ENCODE assay signal across 1 cellular context in the genomic region with DNA sequence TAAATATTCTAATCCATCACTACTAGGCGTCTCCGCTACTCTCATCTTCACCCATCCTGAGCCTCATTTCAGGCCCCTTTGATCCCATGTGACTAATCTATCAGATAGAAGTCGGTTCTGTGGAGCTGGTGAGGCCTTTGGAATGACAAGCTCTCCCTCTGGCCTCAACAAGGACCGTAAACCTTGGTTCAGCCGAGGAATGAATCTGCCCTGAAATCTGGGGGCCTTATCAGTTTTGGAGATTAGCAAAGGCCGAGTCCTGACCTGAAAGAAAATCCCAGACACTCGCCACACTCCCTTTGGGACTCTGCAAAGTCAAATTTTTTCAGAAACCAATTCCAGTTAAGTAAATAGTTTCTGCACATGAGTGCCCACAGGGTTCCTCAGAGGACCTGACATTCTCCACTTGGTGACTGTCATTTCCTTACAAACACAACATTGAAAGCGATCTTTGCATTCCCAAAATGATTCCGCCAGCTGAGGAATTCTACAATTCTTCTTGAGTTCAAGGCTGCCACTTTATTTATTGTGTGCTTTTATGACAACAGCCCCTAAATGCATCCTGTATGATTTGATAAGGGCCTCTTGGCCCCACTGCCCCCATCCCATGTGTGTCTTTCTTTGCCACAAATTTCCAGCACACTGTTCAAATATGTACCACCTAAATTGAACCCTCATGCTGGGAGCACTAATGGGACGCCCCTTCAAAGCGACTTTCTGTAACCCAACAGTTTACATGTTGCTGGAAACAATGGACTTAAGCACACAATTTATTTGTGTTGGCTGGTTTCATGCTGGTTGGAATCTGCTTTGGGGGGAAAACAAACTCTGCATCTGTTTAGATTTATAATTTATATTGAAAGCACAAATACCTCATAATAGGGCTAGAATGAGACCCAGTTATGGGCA.
TF ChIP-seq lines count a peak whose summit lies in the region.

No MANE protein-coding gene starts in this region.

TF ChIP-seq in GM23338, 12 proteins besides CTCF, POLR2A, EP300 and RAD21:
- TF ChIP-seq ZNF331 (CRISPR knock-in tag; IDR thresholded peaks at IDR 0.05; ENCODE audit: low read depth) (no peak), NANOG (IDR thresholded peaks at IDR 0.05; ENCODE audit: borderline replicate concordance) (no peak), STAT1 (IDR thresholded peaks at IDR 0.05; ENCODE audit: unreplicated experiment) (no peak), EZH2phosphoT487 (IDR thresholded peaks at IDR 0.05; ENCODE audit: unreplicated experiment) (no peak), ZNF114 (CRISPR knock-in tag; IDR thresholded peaks at IDR 0.05) (no peak), POLR2AphosphoS5 (IDR thresholded peaks at IDR 0.05; ENCODE audit: low read depth) (no peak), CREB1 (CRISPR knock-in tag; IDR thresholded peaks at IDR 0.05; ENCODE audit: low read depth) (no peak), EZH2 (IDR thresholded peaks at IDR 0.05; ENCODE audit: low read depth, unreplicated experiment) (no peak), JUNB (IDR thresholded peaks at IDR 0.05; ENCODE audit: unreplicated experiment) (no peak)
- TF ChIP-seq, protein P1, sequence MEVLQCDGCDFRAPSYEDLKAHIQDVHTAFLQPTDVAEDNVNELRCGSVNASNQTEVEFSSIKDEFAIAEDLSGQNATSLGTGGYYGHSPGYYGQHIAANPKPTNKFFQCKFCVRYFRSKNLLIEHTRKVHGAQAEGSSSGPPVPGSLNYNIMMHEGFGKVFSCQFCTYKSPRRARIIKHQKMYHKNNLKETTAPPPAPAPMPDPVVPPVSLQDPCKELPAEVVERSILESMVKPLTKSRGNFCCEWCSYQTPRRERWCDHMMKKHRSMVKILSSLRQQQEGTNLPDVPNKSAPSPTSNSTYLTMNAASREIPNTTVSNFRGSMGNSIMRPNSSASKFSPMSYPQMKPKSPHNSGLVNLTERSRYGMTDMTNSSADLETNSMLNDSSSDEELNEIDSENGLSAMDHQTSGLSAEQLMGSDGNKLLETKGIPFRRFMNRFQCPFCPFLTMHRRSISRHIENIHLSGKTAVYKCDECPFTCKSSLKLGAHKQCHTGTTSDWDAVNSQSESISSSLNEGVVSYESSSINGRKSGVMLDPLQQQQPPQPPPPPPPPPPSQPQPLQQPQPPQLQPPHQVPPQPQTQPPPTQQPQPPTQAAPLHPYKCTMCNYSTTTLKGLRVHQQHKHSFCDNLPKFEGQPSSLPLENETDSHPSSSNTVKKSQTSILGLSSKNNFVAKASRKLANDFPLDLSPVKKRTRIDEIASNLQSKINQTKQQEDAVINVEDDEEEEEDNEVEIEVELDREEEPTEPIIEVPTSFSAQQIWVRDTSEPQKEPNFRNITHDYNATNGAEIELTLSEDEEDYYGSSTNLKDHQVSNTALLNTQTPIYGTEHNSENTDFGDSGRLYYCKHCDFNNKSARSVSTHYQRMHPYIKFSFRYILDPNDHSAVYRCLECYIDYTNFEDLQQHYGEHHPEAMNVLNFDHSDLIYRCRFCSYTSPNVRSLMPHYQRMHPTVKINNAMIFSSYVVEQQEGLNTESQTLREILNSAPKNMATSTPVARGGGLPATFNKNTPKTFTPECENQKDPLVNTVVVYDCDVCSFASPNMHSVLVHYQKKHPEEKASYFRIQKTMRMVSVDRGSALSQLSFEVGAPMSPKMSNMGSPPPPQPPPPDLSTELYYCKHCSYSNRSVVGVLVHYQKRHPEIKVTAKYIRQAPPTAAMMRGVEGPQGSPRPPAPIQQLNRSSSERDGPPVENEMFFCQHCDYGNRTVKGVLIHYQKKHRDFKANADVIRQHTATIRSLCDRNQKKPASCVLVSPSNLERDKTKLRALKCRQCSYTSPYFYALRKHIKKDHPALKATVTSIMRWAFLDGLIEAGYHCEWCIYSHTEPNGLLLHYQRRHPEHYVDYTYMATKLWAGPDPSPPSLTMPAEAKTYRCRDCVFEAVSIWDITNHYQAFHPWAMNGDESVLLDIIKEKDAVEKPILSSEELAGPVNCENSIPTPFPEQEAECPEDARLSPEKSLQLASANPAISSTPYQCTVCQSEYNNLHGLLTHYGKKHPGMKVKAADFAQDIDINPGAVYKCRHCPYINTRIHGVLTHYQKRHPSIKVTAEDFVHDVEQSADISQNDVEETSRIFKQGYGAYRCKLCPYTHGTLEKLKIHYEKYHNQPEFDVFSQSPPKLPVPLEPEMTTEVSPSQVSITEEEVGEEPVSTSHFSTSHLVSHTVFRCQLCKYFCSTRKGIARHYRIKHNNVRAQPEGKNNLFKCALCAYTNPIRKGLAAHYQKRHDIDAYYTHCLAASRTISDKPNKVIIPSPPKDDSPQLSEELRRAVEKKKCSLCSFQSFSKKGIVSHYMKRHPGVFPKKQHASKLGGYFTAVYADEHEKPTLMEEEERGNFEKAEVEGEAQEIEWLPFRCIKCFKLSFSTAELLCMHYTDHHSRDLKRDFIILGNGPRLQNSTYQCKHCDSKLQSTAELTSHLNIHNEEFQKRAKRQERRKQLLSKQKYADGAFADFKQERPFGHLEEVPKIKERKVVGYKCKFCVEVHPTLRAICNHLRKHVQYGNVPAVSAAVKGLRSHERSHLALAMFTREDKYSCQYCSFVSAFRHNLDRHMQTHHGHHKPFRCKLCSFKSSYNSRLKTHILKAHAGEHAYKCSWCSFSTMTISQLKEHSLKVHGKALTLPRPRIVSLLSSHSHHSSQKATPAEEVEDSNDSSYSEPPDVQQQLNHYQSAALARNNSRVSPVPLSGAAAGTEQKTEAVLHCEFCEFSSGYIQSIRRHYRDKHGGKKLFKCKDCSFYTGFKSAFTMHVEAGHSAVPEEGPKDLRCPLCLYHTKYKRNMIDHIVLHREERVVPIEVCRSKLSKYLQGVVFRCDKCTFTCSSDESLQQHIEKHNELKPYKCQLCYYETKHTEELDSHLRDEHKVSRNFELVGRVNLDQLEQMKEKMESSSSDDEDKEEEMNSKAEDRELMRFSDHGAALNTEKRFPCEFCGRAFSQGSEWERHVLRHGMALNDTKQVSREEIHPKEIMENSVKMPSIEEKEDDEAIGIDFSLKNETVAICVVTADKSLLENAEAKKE (CRISPR knock-in tag; IDR thresholded peaks at IDR 0.05) = no peak
- TF ChIP-seq, protein P2, sequence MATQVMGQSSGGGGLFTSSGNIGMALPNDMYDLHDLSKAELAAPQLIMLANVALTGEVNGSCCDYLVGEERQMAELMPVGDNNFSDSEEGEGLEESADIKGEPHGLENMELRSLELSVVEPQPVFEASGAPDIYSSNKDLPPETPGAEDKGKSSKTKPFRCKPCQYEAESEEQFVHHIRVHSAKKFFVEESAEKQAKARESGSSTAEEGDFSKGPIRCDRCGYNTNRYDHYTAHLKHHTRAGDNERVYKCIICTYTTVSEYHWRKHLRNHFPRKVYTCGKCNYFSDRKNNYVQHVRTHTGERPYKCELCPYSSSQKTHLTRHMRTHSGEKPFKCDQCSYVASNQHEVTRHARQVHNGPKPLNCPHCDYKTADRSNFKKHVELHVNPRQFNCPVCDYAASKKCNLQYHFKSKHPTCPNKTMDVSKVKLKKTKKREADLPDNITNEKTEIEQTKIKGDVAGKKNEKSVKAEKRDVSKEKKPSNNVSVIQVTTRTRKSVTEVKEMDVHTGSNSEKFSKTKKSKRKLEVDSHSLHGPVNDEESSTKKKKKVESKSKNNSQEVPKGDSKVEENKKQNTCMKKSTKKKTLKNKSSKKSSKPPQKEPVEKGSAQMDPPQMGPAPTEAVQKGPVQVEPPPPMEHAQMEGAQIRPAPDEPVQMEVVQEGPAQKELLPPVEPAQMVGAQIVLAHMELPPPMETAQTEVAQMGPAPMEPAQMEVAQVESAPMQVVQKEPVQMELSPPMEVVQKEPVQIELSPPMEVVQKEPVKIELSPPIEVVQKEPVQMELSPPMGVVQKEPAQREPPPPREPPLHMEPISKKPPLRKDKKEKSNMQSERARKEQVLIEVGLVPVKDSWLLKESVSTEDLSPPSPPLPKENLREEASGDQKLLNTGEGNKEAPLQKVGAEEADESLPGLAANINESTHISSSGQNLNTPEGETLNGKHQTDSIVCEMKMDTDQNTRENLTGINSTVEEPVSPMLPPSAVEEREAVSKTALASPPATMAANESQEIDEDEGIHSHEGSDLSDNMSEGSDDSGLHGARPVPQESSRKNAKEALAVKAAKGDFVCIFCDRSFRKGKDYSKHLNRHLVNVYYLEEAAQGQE (IDR thresholded peaks at IDR 0.05; ENCODE audit: unreplicated experiment) = no peak
- TF ChIP-seq, protein P3, sequence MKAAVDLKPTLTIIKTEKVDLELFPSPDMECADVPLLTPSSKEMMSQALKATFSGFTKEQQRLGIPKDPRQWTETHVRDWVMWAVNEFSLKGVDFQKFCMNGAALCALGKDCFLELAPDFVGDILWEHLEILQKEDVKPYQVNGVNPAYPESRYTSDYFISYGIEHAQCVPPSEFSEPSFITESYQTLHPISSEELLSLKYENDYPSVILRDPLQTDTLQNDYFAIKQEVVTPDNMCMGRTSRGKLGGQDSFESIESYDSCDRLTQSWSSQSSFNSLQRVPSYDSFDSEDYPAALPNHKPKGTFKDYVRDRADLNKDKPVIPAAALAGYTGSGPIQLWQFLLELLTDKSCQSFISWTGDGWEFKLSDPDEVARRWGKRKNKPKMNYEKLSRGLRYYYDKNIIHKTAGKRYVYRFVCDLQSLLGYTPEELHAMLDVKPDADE (IDR thresholded peaks at IDR 0.05) = no peak
TF ChIP-seq in GM23338: peak in this region for 0.
